In genomic region chr3:189049458-189050231, GRCh38 we compare ENCODE assay signal across 12 cellular contexts.
A peak's percentile ranks its signal among the peaks of the same experiment; 100 is the strongest.
DNase-seq lines count a peak whose midpoint lies in the region; ATAC-seq and TF ChIP-seq lines count a peak whose summit lies in the region.
"Had no signal": no experiment of that assay in that cellular context is flagged by ENCODE, and none has a peak within 500 bp of the region (broad histone marks: within the 10 kb centered on the region; RNA-seq: fewer than 3 reads in every experiment).

No MANE protein-coding gene starts in this region.

- H3K27me3 ChIP-seq in PC-9 (ENCODE audit: insufficient read depth, low read depth): no peaks in the 10 kb centered on the region
- H3K27me3 ChIP-seq in brain microvascular endothelial cell (replicated peaks): no peaks in the 10 kb centered on the region
- H3K27me3 ChIP-seq: tibial artery had no signal

- H3K4me2 ChIP-seq in PC-9: no peak overlapping the region

- in situ Hi-C loops in brain microvascular endothelial cell (cut with HindIII; ENCODE audit: low pct_ligation_motif_present, low sequenced_read_pairs): no loop called here

- H3K36me3 ChIP-seq in PC-9 (ENCODE audit: low read depth) (no peaks in the 10 kb centered on the region), brain microvascular endothelial cell (replicated peaks) (no peaks in the 10 kb centered on the region)
- H3K36me3 ChIP-seq: tibial artery had no signal

- no peaks in the 10 kb centered on the region for H3K4me1 ChIP-seq in PC-9 (replicated peaks; ENCODE audit: insufficient read depth)
- H3K4me1 ChIP-seq: tibial artery had no signal

- H3K79me2 ChIP-seq in PC-9 (ENCODE audit: low read depth): no peaks in the 10 kb centered on the region

- POLR2A ChIA-PET in PC-9 (lab: Charles Lee; ENCODE audit: unreplicated experiment): no interaction called here

- peak; percentile 79 for ATAC-seq in stimulated activated effector memory CD8-positive, alpha-beta T cell treated with anti-CD3 and anti-CD28 coated beads, Interleukin-12 subunit alpha, Interleukin-12 subunit beta, amount 100 ng/mL, for 72 hours
- no peak for ATAC-seq in GM19324 (IDR thresholded peaks at IDR 0.05; ENCODE audit: low FRiP score, unreplicated experiment)

- H3K36me3 Mint-ChIP-seq in stimulated activated effector memory CD8-positive, alpha-beta T cell treated with anti-CD3 and anti-CD28 coated beads, Interleukin-12 subunit alpha, Interleukin-12 subunit beta, amount 100 ng/mL, for 72 hours: no peaks in the 10 kb centered on the region

- CTCF ChIA-PET in PC-9 (lab: Charles Lee): no interaction called here

- H3K4me3 ChIP-seq in PC-9: no peak overlapping the region
- no peak overlapping the region for H3K4me3 ChIP-seq in brain microvascular endothelial cell (ENCODE audit: low read depth, low read length)
- H3K4me3 ChIP-seq: tibial artery had no signal

- H3K27ac ChIP-seq in PC-9 (no peak overlapping the region), brain microvascular endothelial cell (no peak overlapping the region)
- H3K27ac ChIP-seq: HL-60, tibial artery had no signal

- peak overlapping the region; percentile 87 for H3K27ac Mint-ChIP-seq in stimulated activated effector memory CD8-positive, alpha-beta T cell treated with anti-CD3 and anti-CD28 coated beads, Interleukin-12 subunit alpha, Interleukin-12 subunit beta, amount 100 ng/mL, for 72 hours
- H3K27ac Mint-ChIP-seq: nephron progenitor cell had no signal

- H2AFZ ChIP-seq in PC-9: no peak overlapping the region

- H3K4me3 Mint-ChIP-seq in stimulated activated effector memory CD8-positive, alpha-beta T cell treated with anti-CD3 and anti-CD28 coated beads, Interleukin-12 subunit alpha, Interleukin-12 subunit beta, amount 100 ng/mL, for 72 hours: peak overlapping the region; percentile 49
- H3K4me3 Mint-ChIP-seq: CD14-positive monocyte, nephron progenitor cell had no signal

- peak; percentile 29 for DNase-seq in stimulated activated CD4-positive, alpha-beta T cell treated with anti-CD3 and anti-CD28 coated beads, Interleukin-15, amount 100 ng/mL, for 24 hours
- no peak for DNase-seq in stimulated activated CD4-positive, alpha-beta T cell treated with anti-CD3 and anti-CD28 coated beads, Interleukin-4, amount 100 ng/mL, for 4 hours
- DNase-seq in PC-9 (no peak), brain microvascular endothelial cell (no peak), cerebellum (ENCODE audit: low spot score) (no peak), retina (no peak)
- DNase-seq in stimulated activated effector memory CD8-positive, alpha-beta T cell treated with anti-CD3 and anti-CD28 coated beads, Interleukin-12 subunit alpha, Interleukin-12 subunit beta, amount 100 ng/mL, for 72 hours (ENCODE audit: low spot score in 2 of 2): peak in 1 of 2 donors; percentile 57
- DNase-seq: nephron progenitor cell, tibial artery had no signal

- H3K9me3 Mint-ChIP-seq in stimulated activated effector memory CD8-positive, alpha-beta T cell treated with anti-CD3 and anti-CD28 coated beads, Interleukin-12 subunit alpha, Interleukin-12 subunit beta, amount 100 ng/mL, for 72 hours: no peaks in the 10 kb centered on the region

- no peaks in the 10 kb centered on the region for H3F3A ChIP-seq in PC-9 (ENCODE audit: insufficient read depth, low read depth)

- no peaks in the 10 kb centered on the region for H3K9me2 ChIP-seq in PC-9 (ENCODE audit: insufficient read depth)

- H4K20me1 ChIP-seq in PC-9 (ENCODE audit: insufficient read depth): no peaks in the 10 kb centered on the region

- TF ChIP-seq CTCF in PC-9 (conservative IDR thresholded peaks at IDR 0.05) (peak; percentile 25; the same call in 1 of the 2 replicates), brain microvascular endothelial cell (IDR thresholded peaks at IDR 0.05; ENCODE audit: low read depth, low read length, missing control alignments) (peak; percentile 42)

- H3K9me3 ChIP-seq in PC-9 (ENCODE audit: insufficient read depth, low read depth): no peaks in the 10 kb centered on the region; the same call in 1 of the 2 replicates
- H3K9me3 ChIP-seq: tibial artery had no signal

- BruUV-seq in PC-9 (replicated peaks; lab: Mats Ljungman, UMichigan): no TSS peak

- H3K4me1 Mint-ChIP-seq in stimulated activated effector memory CD8-positive, alpha-beta T cell treated with anti-CD3 and anti-CD28 coated beads, Interleukin-12 subunit alpha, Interleukin-12 subunit beta, amount 100 ng/mL, for 72 hours: peaks cover 24% of the 10 kb centered on the region

- intact Hi-C loops in PC-9 (cut with micrococcal nuclease; ENCODE audit: unreplicated experiment): no loop called here
